Comparison of ENCODE assay signal across 8 cellular contexts in the genomic region with DNA sequence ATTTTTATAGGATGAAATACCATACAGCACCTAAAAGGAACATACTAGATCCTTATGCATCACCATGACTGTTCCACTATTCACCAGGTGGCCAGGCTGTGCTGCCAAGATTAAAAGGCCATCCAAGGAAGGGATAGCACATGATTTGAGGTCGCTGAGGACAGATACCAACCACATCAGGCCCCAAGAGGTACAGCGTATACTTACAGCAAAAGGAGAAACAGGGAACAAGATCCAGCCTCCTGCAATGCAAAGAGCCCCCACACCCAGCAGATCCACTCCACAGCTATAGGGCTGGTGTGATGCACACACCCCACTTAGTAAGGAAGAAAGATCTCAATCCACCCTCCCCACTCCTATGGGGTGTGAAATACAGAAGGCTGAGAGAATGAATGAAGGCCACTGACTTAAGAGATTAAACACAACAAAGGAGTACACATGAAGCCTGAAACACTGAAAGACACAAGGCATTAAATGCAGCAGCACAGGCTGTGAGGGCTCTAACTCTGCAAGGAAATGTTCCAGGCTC. TPM values are rescaled to one million over a fixed set of nuclear protein-coding genes. Genes with fewer than 3 reads are reported as not detected.
DNase-seq lines count a peak whose midpoint lies in the region; ATAC-seq, FAIRE-seq and TF ChIP-seq lines count a peak whose summit lies in the region.

No MANE protein-coding gene starts in this region.

- TF ChIP-seq CTCF in Calu3 (IDR thresholded peaks at IDR 0.05; ENCODE audit: unreplicated experiment): no peak
- no peak for TF ChIP-seq CTCF in stomach (IDR thresholded peaks at IDR 0.05)

- peaks cover 8% of the 10 kb centered on the region for H3K4me1 Mint-ChIP-seq in Calu3 (ENCODE audit: low read depth, unreplicated experiment)
- H3K4me1 Mint-ChIP-seq in activated naive CD8-positive, alpha-beta T cell treated with anti-CD3 and anti-CD28 coated beads for 36 hours: peaks cover 22% of the 10 kb centered on the region

- no peak for TF ChIP-seq POLR2A in stomach (IDR thresholded peaks at IDR 0.05)
- TF ChIP-seq POLR2A in GM12892 (IDR thresholded peaks at IDR 0.05; ENCODE audit: low read depth, low read length): no peak

- peak overlapping the region in 4 of 5 donors; percentile 82 to 96 (median 94) for H3K27ac ChIP-seq in stomach

- no peaks in the 10 kb centered on the region for H3K27me3 Mint-ChIP-seq in Calu3 (ENCODE audit: unreplicated experiment)
- H3K27me3 Mint-ChIP-seq in activated naive CD8-positive, alpha-beta T cell treated with anti-CD3 and anti-CD28 coated beads for 36 hours: no peaks in the 10 kb centered on the region

- WGBS in stomach, 5 donors: 48 to 68% (median 52%) methylated on average over 2 of the region's 2 CpGs

- peaks cover 16 to 39% (median 22%) of the 10 kb centered on the region in 4 donors for H3K4me1 ChIP-seq in stomach

- intact Hi-C loops in Calu3 (cut with micrococcal nuclease; ENCODE audit: unreplicated experiment) (no loop called here), stomach (cut with DNase I; ENCODE audit: low total_unique reads) (no loop called here)

- CTCF ChIA-PET in Calu3 (lab: Charles Lee): no interaction called here

- H3K4me3 Mint-ChIP-seq in Calu3 (ENCODE audit: low read depth, unreplicated experiment): peak overlapping the region; percentile 88
- peak overlapping the region; percentile 93 for H3K4me3 Mint-ChIP-seq in activated naive CD8-positive, alpha-beta T cell treated with anti-CD3 and anti-CD28 coated beads for 36 hours

- ATAC-seq in HG03196 (IDR thresholded peaks at IDR 0.05; ENCODE audit: unreplicated experiment): peak; percentile 10
- no peak for ATAC-seq in GM21529 (IDR thresholded peaks at IDR 0.05; ENCODE audit: unreplicated experiment)

- no peak for FAIRE-seq in GM12892 (lab: Jason Lieb, UNC)

- H3K27me3 ChIP-seq in stomach: no peaks in the 10 kb centered on the region

- H3K4me3 ChIP-seq in iPS-18c (ENCODE audit: insufficient read depth, low read depth, low read length) (peak overlapping the region; percentile 51), stomach (peak overlapping the region; percentile 63 to 96 (median 92))

- TSS peak; percentile 57 for BruUV-seq in Calu3 (replicated peaks; lab: Mats Ljungman, UMichigan)

- TF ChIP-seq EP300 in stomach (IDR thresholded peaks at IDR 0.05): no peak

- DNase-seq in Calu3: no peak
- DNase-seq in activated naive CD8-positive, alpha-beta T cell treated with anti-CD3 and anti-CD28 coated beads for 36 hours: no peak
- DNase-seq in stomach: no peak
- DNase-seq in T-helper 9 cell: no peak
- no peak for DNase-seq in GM12892 (ENCODE audit: insufficient read length)

- peaks cover 20% of the 10 kb centered on the region for H3K36me3 Mint-ChIP-seq in Calu3 (ENCODE audit: insufficient read depth, unreplicated experiment)
- H3K36me3 Mint-ChIP-seq in activated naive CD8-positive, alpha-beta T cell treated with anti-CD3 and anti-CD28 coated beads for 36 hours: peaks cover 31% of the 10 kb centered on the region

- H3K9me3 Mint-ChIP-seq in Calu3 (ENCODE audit: low read depth, unreplicated experiment): peaks cover 9% of the 10 kb centered on the region
- H3K9me3 Mint-ChIP-seq in activated naive CD8-positive, alpha-beta T cell treated with anti-CD3 and anti-CD28 coated beads for 36 hours: peaks cover 14% of the 10 kb centered on the region

- H3K27ac Mint-ChIP-seq in Calu3 (ENCODE audit: unreplicated experiment): peak overlapping the region; percentile 87
- peak overlapping the region; percentile 66 for H3K27ac Mint-ChIP-seq in activated naive CD8-positive, alpha-beta T cell treated with anti-CD3 and anti-CD28 coated beads for 36 hours

- peaks cover 0 to 15% (median 10%) of the 10 kb centered on the region in 4 donors for H3K36me3 ChIP-seq in stomach

- H3K9me3 ChIP-seq in iPS-18c (ENCODE audit: control insufficient read depth, insufficient read depth, low read length) (no peaks in the 10 kb centered on the region), stomach (peaks cover 0 to 8% (median 4%) of the 10 kb centered on the region in 4 donors)

RNA-seq across cellular contexts. Expression of a gene that starts 32.0 kb away (rescaled TPM):
- total RNA-seq in Calu3 (2022) (17.3 and 18.8 TPM in 2 replicates), stomach (10 to 100 TPM in 1 of 5 donors, 1 to 10 TPM in 4; 4.6 to 17.1 (median 8.0) TPM)
- 10 to 100 TPM; 12.2 to 13.4 TPM for total RNA-seq in activated naive CD8-positive, alpha-beta T cell treated with anti-CD3 and anti-CD28 coated beads for 36 hours
- 1 to 10 TPM; 1.6 to 3.5 (median 1.8) TPM for polyA plus RNA-seq in stomach
- 6.7 TPM for polyA plus RNA-seq in GM12892 (2012; ENCODE audit: missing spikeins)

RNA-seq across cellular contexts. Expression of a gene that starts 45.5 kb away (rescaled TPM):
- total RNA-seq in Calu3 (2022): 0.39 and 0.59 TPM in 2 replicates
- 1 to 10 TPM; 4.4 to 4.5 TPM for total RNA-seq in activated naive CD8-positive, alpha-beta T cell treated with anti-CD3 and anti-CD28 coated beads for 36 hours
- total RNA-seq in stomach: 1 to 10 TPM in 4 of 5 donors, not detected in 1; 1.3 to 6.2 (median 3.9) TPM
- 1 to 10 TPM in 1 of 3 donors, under 1 TPM in 2; 0.46 to 1.5 (median 0.81) TPM for polyA plus RNA-seq in stomach
- 2.1 TPM for polyA plus RNA-seq in GM12892 (2012; ENCODE audit: missing spikeins)
